In genomic region chr17:44218344-44219125, GRCh38 we compare ENCODE assay signal across 1 cellular context.
TF ChIP-seq lines count a peak whose summit lies in the region.

No MANE protein-coding gene starts in this region.

TF ChIP-seq in HEK293, 187 proteins besides CTCF, POLR2A, EP300 and RAD21 (continued from another document):
- TF ChIP-seq ZBTB1 (tag by site-specific recombination; IDR thresholded peaks at IDR 0.05) (no peak), ZNF692 (tag by site-specific recombination; IDR thresholded peaks at IDR 0.05) (no peak), ZNF473 (tag by site-specific recombination; IDR thresholded peaks at IDR 0.05) (no peak), ZNF341 (tag by site-specific recombination; IDR thresholded peaks at IDR 0.05; ENCODE audit: low read depth) (no peak), HIC1 (tag by site-specific recombination; IDR thresholded peaks at IDR 0.05) (no peak), SCRT1 (tag by site-specific recombination; IDR thresholded peaks at IDR 0.05; ENCODE audit: borderline replicate concordance) (no peak), GLIS1 (tag by site-specific recombination; IDR thresholded peaks at IDR 0.05) (0 out of 2 replicates have a peak, but pooled peaks have one; percentile 14), ZBTB11 (tag by site-specific recombination; conservative IDR thresholded peaks at IDR 0.05; ENCODE audit: low read depth) (no peak; the same call in 1 of the 2 replicates), ZBTB26 (tag by site-specific recombination; optimal IDR thresholded peaks at IDR 0.05) (peak; percentile 50), BCL11A (tag by site-specific recombination; IDR thresholded peaks at IDR 0.05; ENCODE audit: low read depth) (0 out of 2 replicates have a peak, but pooled peaks have one; percentile 20), MEIS1 (CRISPR knock-in tag; IDR thresholded peaks at IDR 0.05; ENCODE audit: borderline replicate concordance) (no peak), BCL11B (tag by site-specific recombination; IDR thresholded peaks at IDR 0.05; ENCODE audit: low read depth) (no peak), ZNF274 (IDR thresholded peaks at IDR 0.05; ENCODE audit: low read length) (no peak), ZNF274 (tag by site-specific recombination; IDR thresholded peaks at IDR 0.05; ENCODE audit: borderline replicate concordance) (no peak), ZNF830 (tag by site-specific recombination; IDR thresholded peaks at IDR 0.05; ENCODE audit: low read depth) (no peak), ZNF621 (tag by site-specific recombination; IDR thresholded peaks at IDR 0.05) (no peak), ZNF785 (tag by site-specific recombination; IDR thresholded peaks at IDR 0.05) (no peak), IKZF3 (tag by site-specific recombination; IDR thresholded peaks at IDR 0.05) (no peak), ZNF366 (tag by site-specific recombination; conservative IDR thresholded peaks at IDR 0.05) (no peak), ZNF362 (tag by site-specific recombination; IDR thresholded peaks at IDR 0.05) (no peak)
